9 cellular contexts compared by ENCODE assay signal in the genomic region with DNA sequence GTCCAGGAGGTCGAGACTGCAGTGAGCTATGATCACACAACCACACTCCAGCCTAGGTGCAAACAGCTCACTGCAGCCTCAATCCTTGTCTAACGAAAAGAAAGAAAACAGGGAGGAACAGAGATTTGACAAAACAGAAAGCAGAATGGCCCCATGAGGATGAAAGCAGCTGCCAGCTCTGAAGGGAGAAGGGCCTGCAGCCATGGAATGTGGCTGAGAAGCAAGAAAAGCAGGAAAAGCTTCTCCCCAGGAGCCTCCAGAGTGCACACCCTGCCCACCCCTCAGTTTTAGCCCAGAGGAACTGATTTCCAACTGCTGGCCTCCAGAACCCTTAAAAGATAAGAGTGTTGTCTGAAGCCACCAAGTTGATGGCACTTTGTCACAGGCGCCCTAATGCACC. TPM values are rescaled to one million over a fixed set of nuclear protein-coding genes. Genes with fewer than 3 reads are reported as not detected.
DNase-seq lines count a peak whose midpoint lies in the region; ATAC-seq and TF ChIP-seq lines count a peak whose summit lies in the region.
"Had no signal": no experiment of that assay in that cellular context is flagged by ENCODE, and none has a peak within 500 bp of the region (broad histone marks: within the 10 kb centered on the region; RNA-seq: fewer than 3 reads in every experiment).

No MANE protein-coding gene starts in this region.

- no peaks in the 10 kb centered on the region for H3K27me3 ChIP-seq in ACC112 (ENCODE audit: insufficient read depth, low read length)

- no peaks in the 10 kb centered on the region for H3K9me3 Mint-ChIP-seq in effector memory CD8-positive, alpha-beta T cell
- H3K9me3 Mint-ChIP-seq in nephron, result no peaks in the 10 kb centered on the region

- H3K4me1 Mint-ChIP-seq in effector memory CD8-positive, alpha-beta T cell (ENCODE audit: low read depth in 2 of 2), result peaks cover 77 to 88% of the 10 kb centered on the region in 2 donors
- H3K4me1 Mint-ChIP-seq in nephron, result peaks cover 59% of the 10 kb centered on the region

- TF ChIP-seq CTCF in nephron (IDR thresholded peaks at IDR 0.05; ENCODE audit: unreplicated experiment in 3 of 3), result no peak

- no peaks in the 10 kb centered on the region for H3K36me3 ChIP-seq in ACC112 (ENCODE audit: insufficient read depth, low read length)

- ATAC-seq in effector memory CD8-positive, alpha-beta T cell (replicated peaks), result no peak
- ATAC-seq in HG02970 (IDR thresholded peaks at IDR 0.05; ENCODE audit: low FRiP score, unreplicated experiment), result no peak

- H2AFZ ChIP-seq in ACC112 (ENCODE audit: low read length, unreplicated experiment), result no peak overlapping the region

- H3K36me3 Mint-ChIP-seq in effector memory CD8-positive, alpha-beta T cell (ENCODE audit: insufficient read depth), result peaks cover 51% of the 10 kb centered on the region
- H3K36me3 Mint-ChIP-seq in nephron (ENCODE audit: low read depth), result no peaks in the 10 kb centered on the region

- H3K27ac ChIP-seq in ACC112 (ENCODE audit: low read depth, low read length), result peak overlapping the region; percentile 98

- H3K4me3 ChIP-seq in ACC112 (ENCODE audit: low read depth, low read length), result peak overlapping the region; percentile 62

- H3K27ac Mint-ChIP-seq in effector memory CD8-positive, alpha-beta T cell, result peak overlapping the region; percentile 97 to 98
- H3K27ac Mint-ChIP-seq in nephron, result peak overlapping the region; percentile 64 to 89 (median 82)

- peak overlapping the region; percentile 40 to 89 for H3K4me3 Mint-ChIP-seq in effector memory CD8-positive, alpha-beta T cell
- no peak overlapping the region for H3K4me3 Mint-ChIP-seq in nephron

- H3K79me2 ChIP-seq in ACC112 (ENCODE audit: control insufficient read depth, insufficient read depth, low read length, unreplicated experiment), result peaks cover 77% of the 10 kb centered on the region

- peaks cover 70% of the 10 kb centered on the region for H3K4me1 ChIP-seq in ACC112 (ENCODE audit: control insufficient read depth, insufficient read depth, low read length, unreplicated experiment)

- DNase-seq in LHCN-M2 (ENCODE audit: low read depth), result peak; percentile 51
- no peak for DNase-seq in effector memory CD8-positive, alpha-beta T cell
- no peak for DNase-seq in CD1c-positive myeloid dendritic cell (ENCODE audit: extremely low spot score)
- no peak for DNase-seq in AG08396 (ENCODE audit: low spot score)
- no peak for DNase-seq in HUDEP-2 (lab: John Stamatoyannopoulos, UW; ENCODE audit: unreplicated experiment in 76 of 76)
- DNase-seq: DMS 273 treated with DMSO at 0.1 percent for 48 hours had no signal

- no peaks in the 10 kb centered on the region for H3K27me3 Mint-ChIP-seq in effector memory CD8-positive, alpha-beta T cell
- no peaks in the 10 kb centered on the region for H3K27me3 Mint-ChIP-seq in nephron (ENCODE audit: low read depth)

RNA-seq across cellular contexts. Expression of gene ESYT2, which starts 13.0 kb away (rescaled TPM):
- 118 and 164 TPM in 2 replicates for total RNA-seq in LHCN-M2 (2014; rRNA removed)
- polyA plus RNA-seq in LHCN-M2 (2012), result 38.0 TPM

RNA-seq across cellular contexts. Expression of gene DYNC2I1, which starts 40.1 kb away (rescaled TPM):
- 5.9 and 9.2 TPM in 2 replicates for total RNA-seq in LHCN-M2 (2014; rRNA removed)
- polyA plus RNA-seq in LHCN-M2 (2012), result 7.0 TPM

Comparison
In these comparisons a context has a peak if more than half of its experiments do, and no peak if none do; other contexts are left out.
1. H3K4me3 Mint-ChIP-seq: peak in effector memory CD8-positive, alpha-beta T cell (2 of 2); none in nephron (0 of 3).